ENCODE assay signal across 22 cellular contexts in the genomic region with DNA sequence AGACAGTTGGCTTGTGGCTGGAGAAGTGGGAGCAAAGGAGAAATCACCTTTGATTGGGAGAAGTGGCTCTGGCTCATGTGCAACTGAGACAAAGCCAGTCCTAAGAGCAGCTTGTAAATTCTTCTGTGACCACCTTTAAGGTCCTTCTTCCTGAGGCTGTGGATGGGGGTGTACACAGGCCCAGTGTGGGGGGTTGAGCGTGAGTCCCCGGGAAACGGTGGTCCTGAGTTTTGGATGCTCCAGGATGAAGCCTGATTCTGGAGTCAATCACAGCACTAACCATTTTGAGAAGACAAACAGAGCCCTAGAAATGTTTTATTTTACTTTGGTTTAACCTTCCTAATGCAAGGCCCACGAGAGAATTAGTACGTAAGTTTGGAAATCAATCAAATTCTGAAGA. TPM values are rescaled to one million over a fixed set of nuclear protein-coding genes. Genes with fewer than 3 reads are reported as not detected.
DNase-seq lines count a peak whose midpoint lies in the region; ATAC-seq and TF ChIP-seq lines count a peak whose summit lies in the region.
"Had no signal": no experiment of that assay in that cellular context is flagged by ENCODE, and none has a peak within 500 bp of the region (broad histone marks: within the 10 kb centered on the region; RNA-seq: fewer than 3 reads in every experiment).

No MANE protein-coding gene starts in this region.

- H3K4me3 Mint-ChIP-seq in nephron, result peak overlapping the region in 2 of 3 experiments; percentile 1 to 27
- H3K4me3 Mint-ChIP-seq: HFFc6 had no signal

- H3K27me3 ChIP-seq in body of pancreas (no peaks in the 10 kb centered on the region), transverse colon (peaks cover 6% of the 10 kb centered on the region)

- H3K27me3 Mint-ChIP-seq in nephron (ENCODE audit: low read depth), result peaks cover 37% of the 10 kb centered on the region

- TF ChIP-seq CTCF in C4-2B (conservative IDR thresholded peaks at IDR 0.05), result no peak
- no peak for TF ChIP-seq CTCF in body of pancreas (IDR thresholded peaks at IDR 0.05)
- TF ChIP-seq CTCF in nephron (IDR thresholded peaks at IDR 0.05; ENCODE audit: unreplicated experiment in 3 of 3), result no peak
- TF ChIP-seq CTCF in transverse colon (IDR thresholded peaks at IDR 0.05), result no peak

- H3K36me3 ChIP-seq in body of pancreas (replicated peaks in 1 of 2; ENCODE audit: insufficient read depth in 1 of 2, low read depth in 2 of 2), result no peaks in the 10 kb centered on the region
- no peaks in the 10 kb centered on the region for H3K36me3 ChIP-seq in transverse colon

- TF ChIP-seq EP300 in transverse colon (IDR thresholded peaks at IDR 0.05; ENCODE audit: low read depth), result no peak

- DNase-seq in body of pancreas (no peak), transverse colon (no peak), COR-L47 (lab: John Stamatoyannopoulos, UW) (no peak), hepatic stellate cell (ENCODE audit: low spot score) (no peak), NCI-H748 treated with DMSO at 0.1 percent for 48 hours (lab: John Stamatoyannopoulos, UW) (no peak), activated gamma-delta T cell (lab: John Stamatoyannopoulos, UW) (no peak)
- DNase-seq: C1 segment of cervical spinal cord, DMS 273 treated with DMSO at 0.1 percent for 48 hours, DND-41, HFFc6, Karpas-422, NCI-H1048, NCI-H1436, NCI-H2029, NCI-H2171, NCI-H446, NCI-H69, SHP77 treated with DMSO at 0.1 percent for 48 hours had no signal

- H3K27ac ChIP-seq in C4-2B, result peak overlapping the region; percentile 35; the same call in 1 of the 2 replicates
- peak overlapping the region in 3 of 4 donors; percentile 13 to 86 (median 34) for H3K27ac ChIP-seq in body of pancreas
- H3K27ac ChIP-seq in transverse colon, result peak overlapping the region; percentile 90 to 94 (median 92)

- H3K4me1 Mint-ChIP-seq in nephron, result peaks cover 19% of the 10 kb centered on the region

- H3K4me1 ChIP-seq in body of pancreas (peaks cover 70% of the 10 kb centered on the region), transverse colon (peaks cover 7 to 52% (median 17%) of the 10 kb centered on the region in 4 donors)

- in situ Hi-C loops in transverse colon (cut with MboI; ENCODE audit: low pct_ligation_motif_present in 1 of 4, low pct_unique_long_range_greater_than_20kb in 1 of 4, low sequenced_read_pairs in 3 of 4), result no loop called here

- WGBS in body of pancreas, 2 donors, result 56 to 63% methylated on average over 5 of the region's 5 CpGs
- WGBS in transverse colon (ENCODE audit: low coverage in 1 of 2), 2 donors, result 89 to 100% methylated on average over 2 to 5 of the region's 5 CpGs

- no peaks in the 10 kb centered on the region for H3K36me3 Mint-ChIP-seq in nephron (ENCODE audit: low read depth)
- H3K36me3 Mint-ChIP-seq: IgD-negative memory B cell had no signal

- ATAC-seq in body of pancreas, result no peak

- no peak overlapping the region for H3K27ac Mint-ChIP-seq in nephron
- H3K27ac Mint-ChIP-seq: HFFc6, IgD-negative memory B cell had no signal

- intact Hi-C loops in body of pancreas (cut with DNase I) (no loop called here), transverse colon (cut with DNase I; ENCODE audit: low total_unique reads) (loop anchor here (10.0 kb wide), 1 partner anchor 71 kb away; no protein-coding TSS in a partner anchor)

- no peak for TF ChIP-seq POLR2A in body of pancreas (IDR thresholded peaks at IDR 0.05)
- no peak for TF ChIP-seq POLR2A in transverse colon (IDR thresholded peaks at IDR 0.05)

- no peak overlapping the region for H3K4me3 ChIP-seq in body of pancreas
- no peak overlapping the region for H3K4me3 ChIP-seq in transverse colon

- no peaks in the 10 kb centered on the region for H3K9me3 ChIP-seq in body of pancreas
- H3K9me3 ChIP-seq in transverse colon, result no peaks in the 10 kb centered on the region

- no peaks in the 10 kb centered on the region for H3K9me3 Mint-ChIP-seq in nephron
- H3K9me3 Mint-ChIP-seq: HFFc6, IgD-negative memory B cell had no signal

RNA-seq across cellular contexts. Expression of a gene that starts 3.9 kb away (rescaled TPM):
- 10 to 100 TPM; 12.5 to 73.2 TPM for total RNA-seq in body of pancreas
- 10 to 100 TPM; 69.4 to 84.2 (median 77.3) TPM for total RNA-seq in transverse colon
- total RNA-seq: RPMI7951 had no signal

Comparison
In these comparisons a context has a peak if more than half of its experiments do, and no peak if none do; other contexts are left out.
1. H3K27ac ChIP-seq: peak in every context shown above with its lines; median percentile 92 in transverse colon; 35 in C4-2B; 34 in body of pancreas.